1 cellular context compared by ENCODE assay signal in genomic region chr16:81094771-81095251, GRCh38.
TF ChIP-seq lines count a peak whose summit lies in the region.

No MANE protein-coding gene starts in this region.

TF ChIP-seq in HepG2, 621 proteins besides CTCF, POLR2A, EP300 and RAD21:
- peak; percentile 88 to 94 for TF ChIP-seq MAFK (conservative IDR thresholded peaks at IDR 0.05 in 1 of 2, IDR thresholded peaks at IDR 0.05 in 1 of 2; ENCODE audit: low read length in 2 of 2)
- TF ChIP-seq ZBTB38 (CRISPR knock-in tag; IDR thresholded peaks at IDR 0.05): peak; percentile 95
- 0 out of 2 replicates have a peak, but pooled peaks have one; percentile 42 for TF ChIP-seq ZBTB33 (CRISPR knock-in tag; IDR thresholded peaks at IDR 0.05)
- no peak for TF ChIP-seq KDM2A (CRISPR knock-in tag; IDR thresholded peaks at IDR 0.05; ENCODE audit: borderline replicate concordance, low read depth)
- 0 out of 2 replicates have a peak, but pooled peaks have one; percentile 36 for TF ChIP-seq SNAPC5 (CRISPR knock-in tag; IDR thresholded peaks at IDR 0.05; ENCODE audit: borderline replicate concordance)
- TF ChIP-seq ZNF20 (CRISPR knock-in tag; IDR thresholded peaks at IDR 0.05): no peak
- TF ChIP-seq MAFF (IDR thresholded peaks at IDR 0.05; ENCODE audit: low read depth, low read length): peak; percentile 88
